ENCODE assay signal across 27 cellular contexts in the genomic region with DNA sequence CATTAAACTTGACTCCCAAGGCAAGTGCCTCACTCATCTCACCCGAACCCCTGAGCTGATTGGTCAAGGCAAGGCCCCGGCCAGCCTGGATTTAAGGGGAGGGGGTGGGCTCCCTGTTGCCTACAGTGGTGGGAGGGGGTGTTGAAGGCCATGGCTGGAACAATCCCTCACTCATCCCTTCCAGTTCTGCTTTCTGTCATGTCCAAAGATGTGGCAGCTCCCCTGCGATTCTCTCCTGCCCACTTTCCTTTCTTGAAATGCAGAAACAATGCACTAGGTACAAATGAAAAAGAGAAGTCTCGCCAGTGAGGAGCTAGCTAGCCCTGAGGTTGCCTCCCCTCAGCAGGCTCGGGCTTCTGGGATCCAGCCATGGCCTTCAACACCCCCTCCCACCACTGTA.
"Had no signal": no experiment of that assay in that cellular context is flagged by ENCODE, and none has a peak within 500 bp of the region (broad histone marks: within the 10 kb centered on the region; RNA-seq: fewer than 3 reads in every experiment).

No MANE protein-coding gene starts in this region.

- H3K27me3 ChIP-seq: brain microvascular endothelial cell, cardiac muscle cell, Peyer's patch, SJSA1 had no signal

- H3K27ac Mint-ChIP-seq: activated B cell treated with CpG ODN at 0.5 μM for 24 hours; activated CD4-positive, alpha-beta memory T cell treated with anti-CD3 and anti-CD28 coated beads, Interleukin-2, amount 10 ng/mL, durations not matched to agents 7 days and 5 days; activated CD4-positive, alpha-beta T cell treated with anti-CD3 and anti-CD28 coated beads, Interleukin-2, amount 10 ng/mL, durations not matched to agents 7 days and 5 days; activated naive CD4-positive, alpha-beta T cell treated with anti-CD3 and anti-CD28 coated beads for 36 hours; activated naive CD8-positive, alpha-beta T cell had no signal

- H3K27ac ChIP-seq: brain microvascular endothelial cell, cardiac muscle cell, Peyer's patch, RWPE1, SJSA1 had no signal

- H3K4me3 ChIP-seq: cardiac muscle cell, Peyer's patch, SJSA1 had no signal

- ATAC-seq: activated T-helper 17 cell treated with anti-CD3 and anti-CD28 coated beads, Interleukin-2, amount 50 U/mL, for 72 hours had no signal

- H3K36me3 ChIP-seq: brain microvascular endothelial cell, cardiac muscle cell, Peyer's patch, SJSA1 had no signal

- H3K4me3 Mint-ChIP-seq: activated B cell treated with CpG ODN at 0.5 μM for 24 hours; activated CD4-positive, alpha-beta memory T cell treated with anti-CD3 and anti-CD28 coated beads, Interleukin-2, amount 10 ng/mL, durations not matched to agents 7 days and 5 days; activated CD4-positive, alpha-beta T cell treated with anti-CD3 and anti-CD28 coated beads, Interleukin-2, amount 10 ng/mL, durations not matched to agents 7 days and 5 days; activated naive CD4-positive, alpha-beta T cell treated with anti-CD3 and anti-CD28 coated beads for 36 hours; activated naive CD8-positive, alpha-beta T cell; activated T-helper 17 cell treated with anti-CD3 and anti-CD28 coated beads, Interleukin-2, amount 50 U/mL, for 72 hours; T-helper 1 cell treated with Interleukin-12 subunit alpha and Interleukin-12 subunit beta and Interleukin-4 antibody, amounts not matched to agents 30 μg/mL and 1 μg/mL, for 36 hours had no signal

- DNase-seq: activated B cell treated with CpG ODN at 0.5 μM for 24 hours; activated CD4-positive, alpha-beta memory T cell treated with anti-CD3 and anti-CD28 coated beads, Interleukin-2, amount 10 ng/mL, durations not matched to agents 7 days and 5 days; activated CD4-positive, alpha-beta T cell treated with anti-CD3 and anti-CD28 coated beads for 1 hour; activated CD4-positive, alpha-beta T cell treated with anti-CD3 and anti-CD28 coated beads, Interleukin-2, amount 10 ng/mL, durations not matched to agents 7 days and 5 days; activated gamma-delta T cell; activated naive CD4-positive, alpha-beta T cell treated with anti-CD3 and anti-CD28 coated beads for 36 hours; amygdala; brain microvascular endothelial cell; Kasumi-1; KBM-7; NCI-H1105; NCI-H1436; NCI-H1694 treated with DMSO at 0.1 percent for 48 hours; NCI-H2029 treated with DMSO at 0.1 percent for 48 hours; NCI-H345; NCI-H510A; NCI-H526 treated with DMSO at 0.1 percent for 48 hours; NK-92 treated with Interleukin-12 subunit alpha and Interleukin-12 subunit beta, amount 100 ng/mL, for 24 hours; Peyer's patch; Right ventricle myocardium superior; T-helper 9 cell had no signal

- H3K9me3 Mint-ChIP-seq: activated B cell treated with CpG ODN at 0.5 μM for 24 hours; activated CD4-positive, alpha-beta memory T cell treated with anti-CD3 and anti-CD28 coated beads, Interleukin-2, amount 10 ng/mL, durations not matched to agents 7 days and 5 days; activated CD4-positive, alpha-beta T cell treated with anti-CD3 and anti-CD28 coated beads, Interleukin-2, amount 10 ng/mL, durations not matched to agents 7 days and 5 days; activated naive CD4-positive, alpha-beta T cell treated with anti-CD3 and anti-CD28 coated beads for 36 hours; activated T-helper 17 cell treated with anti-CD3 and anti-CD28 coated beads, Interleukin-2, amount 50 U/mL, for 72 hours; T-helper 1 cell treated with Interleukin-12 subunit alpha and Interleukin-12 subunit beta and Interleukin-4 antibody, amounts not matched to agents 30 μg/mL and 1 μg/mL, for 36 hours had no signal

- H3K27me3 Mint-ChIP-seq: activated CD4-positive, alpha-beta T cell treated with anti-CD3 and anti-CD28 coated beads, Interleukin-2, amount 10 ng/mL, durations not matched to agents 7 days and 5 days had no signal

- H3K9me3 ChIP-seq: Peyer's patch, SJSA1 had no signal
